In genomic region chr12:39395866-39396265, GRCh38 we compare ENCODE assay signal across 16 cellular contexts.
"Had no signal": no experiment of that assay in that cellular context is flagged by ENCODE, and none has a peak within 500 bp of the region (broad histone marks: within the 10 kb centered on the region; RNA-seq: fewer than 3 reads in every experiment).

No MANE protein-coding gene starts in this region.

- H3K27me3 Mint-ChIP-seq: activated CD4-positive, alpha-beta memory T cell treated with anti-CD3 and anti-CD28 coated beads, Interleukin-2, amount 10 ng/mL, durations not matched to agents 7 days and 5 days; activated naive CD8-positive, alpha-beta T cell treated with anti-CD3 and anti-CD28 coated beads for 36 hours; stimulated activated naive CD8-positive, alpha-beta T cell treated with anti-CD3 and anti-CD28 coated beads, Interleukin-15, amount 100 ng/mL, for 72 hours had no signal

- H3K4me3 ChIP-seq: dorsolateral prefrontal cortex, esophagus squamous epithelium, lung, sigmoid colon, uterus had no signal

- H3K27ac Mint-ChIP-seq: activated CD4-positive, alpha-beta memory T cell treated with anti-CD3 and anti-CD28 coated beads, Interleukin-2, amount 10 ng/mL, durations not matched to agents 7 days and 5 days; activated naive CD8-positive, alpha-beta T cell treated with anti-CD3 and anti-CD28 coated beads for 36 hours; activated T-cell treated with anti-CD3 and anti-CD28 coated beads, Interleukin-2, amount 50 U/mL, for 72 hours; natural killer cell; stimulated activated naive CD8-positive, alpha-beta T cell treated with anti-CD3 and anti-CD28 coated beads, Interleukin-15, amount 100 ng/mL, for 72 hours had no signal

- H3K4me3 Mint-ChIP-seq: activated CD4-positive, alpha-beta memory T cell treated with anti-CD3 and anti-CD28 coated beads, Interleukin-2, amount 10 ng/mL, durations not matched to agents 7 days and 5 days; activated naive CD8-positive, alpha-beta T cell treated with anti-CD3 and anti-CD28 coated beads for 36 hours; activated T-cell treated with anti-CD3 and anti-CD28 coated beads, Interleukin-2, amount 50 U/mL, for 72 hours; natural killer cell; stimulated activated naive CD8-positive, alpha-beta T cell treated with anti-CD3 and anti-CD28 coated beads, Interleukin-15, amount 100 ng/mL, for 72 hours had no signal

- H3K27me3 ChIP-seq: dorsolateral prefrontal cortex, esophagus squamous epithelium, sigmoid colon, uterus had no signal

- H3K27ac ChIP-seq: dorsolateral prefrontal cortex, esophagus squamous epithelium, sigmoid colon had no signal

- ATAC-seq: activated T-cell treated with anti-CD3 and anti-CD28 coated beads, Interleukin-2, amount 50 U/mL, for 72 hours; natural killer cell; stimulated activated naive CD8-positive, alpha-beta T cell treated with anti-CD3 and anti-CD28 coated beads, Interleukin-15, amount 100 ng/mL, for 72 hours had no signal

- H3K9me3 ChIP-seq: esophagus squamous epithelium, sigmoid colon, uterus had no signal

- H3K36me3 ChIP-seq: esophagus squamous epithelium, sigmoid colon, uterus had no signal

- H3K4me1 Mint-ChIP-seq: activated CD4-positive, alpha-beta memory T cell treated with anti-CD3 and anti-CD28 coated beads, Interleukin-2, amount 10 ng/mL, durations not matched to agents 7 days and 5 days; activated naive CD8-positive, alpha-beta T cell treated with anti-CD3 and anti-CD28 coated beads for 36 hours; stimulated activated naive CD8-positive, alpha-beta T cell treated with anti-CD3 and anti-CD28 coated beads, Interleukin-15, amount 100 ng/mL, for 72 hours had no signal

- H3K9me3 Mint-ChIP-seq: activated CD4-positive, alpha-beta memory T cell treated with anti-CD3 and anti-CD28 coated beads, Interleukin-2, amount 10 ng/mL, durations not matched to agents 7 days and 5 days; activated T-cell treated with anti-CD3 and anti-CD28 coated beads, Interleukin-2, amount 50 U/mL, for 72 hours; natural killer cell; stimulated activated naive CD8-positive, alpha-beta T cell treated with anti-CD3 and anti-CD28 coated beads, Interleukin-15, amount 100 ng/mL, for 72 hours had no signal

- DNase-seq: activated CD4-positive, alpha-beta memory T cell treated with anti-CD3 and anti-CD28 coated beads, Interleukin-2, amount 10 ng/mL, durations not matched to agents 7 days and 5 days; activated CD4-positive, alpha-beta T cell treated with anti-CD3 and anti-CD28 coated beads for 1 hour; activated gamma-delta T cell treated with Interleukin-2 at 50 U/mL for 16 hours; activated naive CD8-positive, alpha-beta T cell treated with anti-CD3 and anti-CD28 coated beads for 36 hours; activated T-cell treated with anti-CD3 and anti-CD28 coated beads, Interleukin-2, amount 50 U/mL, for 72 hours; anterior cingulate cortex; dorsolateral prefrontal cortex; esophagus squamous epithelium; foreskin melanocyte; natural killer cell; nucleus accumbens; sigmoid colon; stimulated activated CD4-positive, alpha-beta T cell treated with anti-CD3 and anti-CD28 coated beads, Interleukin-2, amount 100 ng/mL, for 48 hours; stimulated activated naive CD8-positive, alpha-beta T cell treated with anti-CD3 and anti-CD28 coated beads, Interleukin-15, amount 100 ng/mL, for 72 hours; uterus had no signal

- H3K4me1 ChIP-seq: esophagus squamous epithelium, sigmoid colon, uterus had no signal

- H3K36me3 Mint-ChIP-seq: natural killer cell had no signal
